In the genomic region with DNA sequence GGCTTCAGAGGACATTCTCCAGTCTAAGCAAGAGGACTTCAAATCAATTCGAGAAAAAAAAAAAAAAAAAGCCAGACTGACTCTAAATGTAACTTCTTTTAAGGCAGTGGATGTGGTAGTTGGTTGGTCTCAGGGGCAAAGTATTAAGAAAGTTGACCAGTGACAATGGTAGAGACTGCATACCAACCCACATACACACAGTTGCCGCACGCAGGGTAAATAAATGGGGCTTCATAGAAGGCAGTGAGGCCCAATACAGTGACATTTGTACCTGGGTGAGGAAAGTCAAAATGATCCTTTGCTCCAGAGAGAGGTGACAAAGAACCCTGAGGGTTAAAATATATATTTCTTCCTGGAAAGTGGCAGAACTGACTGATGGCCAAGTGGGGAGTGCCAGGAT, we compare ENCODE assay signal across 22 cellular contexts.
A peak's percentile ranks its signal among the peaks of the same experiment; 100 is the strongest.
DNase-seq lines count a peak whose midpoint lies in the region; ATAC-seq, FAIRE-seq and TF ChIP-seq lines count a peak whose summit lies in the region.
"Had no signal": no experiment of that assay in that cellular context is flagged by ENCODE, and none has a peak within 500 bp of the region (broad histone marks: within the 10 kb centered on the region; RNA-seq: fewer than 3 reads in every experiment).

No MANE protein-coding gene starts in this region.

- CTCF ChIA-PET in mammary epithelial cell (lab: Charles Lee; ENCODE audit: low non-redundant PET), result no interaction called here

- H3K27ac ChIP-seq in mammary epithelial cell (ENCODE audit: insufficient read depth, low read depth, low read length) (peak overlapping the region; percentile 64), mesodermal cell (ENCODE audit: low read depth, low read length, severe bottlenecking) (peak overlapping the region; percentile 63)
- H3K27ac ChIP-seq: prostate gland, upper lobe of right lung had no signal

- no peak overlapping the region for H2AFZ ChIP-seq in mammary epithelial cell (ENCODE audit: low read depth, low read length)

- peaks cover 16% of the 10 kb centered on the region for H3K4me1 ChIP-seq in mammary epithelial cell (ENCODE audit: insufficient read depth, low read length)
- peaks cover 8% of the 10 kb centered on the region for H3K4me1 ChIP-seq in mesodermal cell (ENCODE audit: control insufficient read depth, insufficient read depth, low read length, poor library complexity, severe bottlenecking)
- H3K4me1 ChIP-seq: prostate gland, upper lobe of right lung had no signal

- no TSS peak for BruUV-seq in mammary epithelial cell (replicated peaks; lab: Mats Ljungman, UMichigan)

- H3K27me3 Mint-ChIP-seq in activated CD4-positive, alpha-beta T cell treated with anti-CD3 and anti-CD28 coated beads, Interleukin-2, amount 10 ng/mL, durations not matched to agents 24 days and 14 days, result no peaks in the 10 kb centered on the region
- H3K27me3 Mint-ChIP-seq in type B pancreatic cell, result no peaks in the 10 kb centered on the region
- H3K27me3 Mint-ChIP-seq: activated CD8-positive, alpha-beta T cell treated with anti-CD3 and anti-CD28 coated beads for 36 hours; B cell; brain had no signal

- peak; percentile 24 for DNase-seq in activated CD4-positive, alpha-beta T cell treated with anti-CD3 and anti-CD28 coated beads, Interleukin-2, amount 10 ng/mL, durations not matched to agents 24 days and 14 days
- no peak for DNase-seq in activated CD4-positive, alpha-beta T cell treated with anti-CD3 and anti-CD28 coated beads for 1 hour
- DNase-seq in mammary epithelial cell, result no peak
- DNase-seq in type B pancreatic cell (ENCODE audit: extremely low spot score, unreplicated experiment), result no peak
- DNase-seq in GM19239 (ENCODE audit: insufficient read length, low spot score), result no peak
- no peak for DNase-seq in activated T-cell treated with anti-CD3 and anti-CD28 coated beads, Interleukin-2, amount 50 U/mL, for 48 hours
- no peak for DNase-seq in left lobe of liver (ENCODE audit: low spot score)
- DNase-seq: 8988T; activated CD8-positive, alpha-beta T cell treated with anti-CD3 and anti-CD28 coated beads for 36 hours; activated gamma-delta T cell treated with Interleukin-2 at 50 U/mL for 16 hours; effector CD4-positive, alpha-beta T cell; islet precursor cell; NCI-H1048; NCI-H1930; stimulated activated CD4-positive, alpha-beta T cell treated with anti-CD3 and anti-CD28 coated beads, Interleukin-1b, Interleukin-23, amount 100 ng/mL, for 48 hours; upper lobe of right lung had no signal

- H3K4me3 ChIP-seq in mammary epithelial cell (replicated peaks in 1 of 3; ENCODE audit: insufficient read depth in 1 of 3, low read depth in 2 of 3, low read length in 3 of 3) (no peak overlapping the region), mesodermal cell (ENCODE audit: extremely low read depth, insufficient read depth, low read length, poor library complexity, severe bottlenecking) (no peak overlapping the region)
- H3K4me3 ChIP-seq: prostate gland, upper lobe of right lung had no signal

- peaks cover 10% of the 10 kb centered on the region for H3K36me3 Mint-ChIP-seq in activated CD4-positive, alpha-beta T cell treated with anti-CD3 and anti-CD28 coated beads, Interleukin-2, amount 10 ng/mL, durations not matched to agents 24 days and 14 days (ENCODE audit: low read depth)
- peaks cover 32% of the 10 kb centered on the region for H3K36me3 Mint-ChIP-seq in type B pancreatic cell

- no peaks in the 10 kb centered on the region for H3K9me3 ChIP-seq in mammary epithelial cell (replicated peaks; ENCODE audit: insufficient read depth, low read length)
- H3K9me3 ChIP-seq in mesodermal cell (ENCODE audit: control insufficient read depth, low read length), result no peaks in the 10 kb centered on the region
- H3K9me3 ChIP-seq: prostate gland, upper lobe of right lung had no signal

- no peak for TF ChIP-seq CTCF in mammary epithelial cell (conservative IDR thresholded peaks at IDR 0.05 in 1 of 2, IDR thresholded peaks at IDR 0.05 in 1 of 2; ENCODE audit: extremely low read depth in 1 of 2, insufficient read depth in 1 of 2, low read depth in 1 of 2, low read length in 2 of 2)
- TF ChIP-seq CTCF in type B pancreatic cell (conservative IDR thresholded peaks at IDR 0.05), result no peak

- H3K27ac Mint-ChIP-seq in activated CD4-positive, alpha-beta T cell treated with anti-CD3 and anti-CD28 coated beads, Interleukin-2, amount 10 ng/mL, durations not matched to agents 24 days and 14 days, result no peak overlapping the region
- H3K27ac Mint-ChIP-seq in type B pancreatic cell, result peak overlapping the region; percentile 7
- H3K27ac Mint-ChIP-seq: activated CD8-positive, alpha-beta T cell treated with anti-CD3 and anti-CD28 coated beads for 36 hours; B cell had no signal

- no peak overlapping the region for H3K4me2 ChIP-seq in mammary epithelial cell (ENCODE audit: insufficient read depth, low read depth, low read length)

- H3K9ac ChIP-seq in mammary epithelial cell (ENCODE audit: insufficient read depth, low read length), result no peak overlapping the region

- WGBS in mammary epithelial cell (ENCODE audit: low coverage, missing lambda C conversion rate), result 83% methylated on average over 3 of the region's 3 CpGs
- WGBS in mesodermal cell (ENCODE audit: insufficient coverage in 2 of 2), 2 experiments, result 100% methylated on average over 2 of the region's 3 CpGs; no CpG with 5 or more reads in 1 of the 2 experiments

- no peak overlapping the region for H3K4me3 Mint-ChIP-seq in activated CD4-positive, alpha-beta T cell treated with anti-CD3 and anti-CD28 coated beads, Interleukin-2, amount 10 ng/mL, durations not matched to agents 24 days and 14 days
- no peak overlapping the region for H3K4me3 Mint-ChIP-seq in type B pancreatic cell
- H3K4me3 Mint-ChIP-seq: activated CD8-positive, alpha-beta T cell treated with anti-CD3 and anti-CD28 coated beads for 36 hours; B cell; brain had no signal

- peaks cover 5% of the 10 kb centered on the region for H3K79me2 ChIP-seq in mammary epithelial cell (ENCODE audit: insufficient read depth, low read length)

- dilution Hi-C loops in mammary epithelial cell (cut with HindIII; ENCODE audit: low sequenced_read_pairs), result no loop called here

- ATAC-seq in left lobe of liver, result no peak
- ATAC-seq: activated CD8-positive, alpha-beta T cell treated with anti-CD3 and anti-CD28 coated beads for 36 hours; Right ventricle myocardium inferior; upper lobe of right lung had no signal

- no peaks in the 10 kb centered on the region for H3K4me1 Mint-ChIP-seq in activated CD4-positive, alpha-beta T cell treated with anti-CD3 and anti-CD28 coated beads, Interleukin-2, amount 10 ng/mL, durations not matched to agents 24 days and 14 days
- H3K4me1 Mint-ChIP-seq in type B pancreatic cell (ENCODE audit: unreplicated experiment), result no peaks in the 10 kb centered on the region
- H3K4me1 Mint-ChIP-seq: B cell had no signal

- no peaks in the 10 kb centered on the region for H3K27me3 ChIP-seq in mammary epithelial cell (ENCODE audit: insufficient read depth, low read length)
- H3K27me3 ChIP-seq: upper lobe of right lung had no signal

- in situ Hi-C loops in mammary epithelial cell (cut with MboI; ENCODE audit: low sequenced_read_pairs in 2 of 2), result no loop called here

- peaks cover 9% of the 10 kb centered on the region for H3K36me3 ChIP-seq in mammary epithelial cell (ENCODE audit: insufficient read depth, low read length)
- H3K36me3 ChIP-seq in mesodermal cell (ENCODE audit: control insufficient read depth, insufficient read depth, low read length), result peaks cover 13% of the 10 kb centered on the region
- H3K36me3 ChIP-seq: prostate gland had no signal

- FAIRE-seq in GM19239 (lab: Jason Lieb, UNC), result no peak
- FAIRE-seq: G401.6 had no signal

- H4K20me1 ChIP-seq in mammary epithelial cell (ENCODE audit: insufficient read depth, low read length), result no peaks in the 10 kb centered on the region

- intact Hi-C loops in activated CD4-positive, alpha-beta T cell treated with anti-CD3 and anti-CD28 coated beads, Interleukin-2, amount 10 ng/mL, durations not matched to agents 24 days and 14 days (cut with micrococcal nuclease), result no loop called here
- intact Hi-C loops in mammary epithelial cell (cut with micrococcal nuclease), result no loop called here

- H3K9me3 Mint-ChIP-seq in activated CD4-positive, alpha-beta T cell treated with anti-CD3 and anti-CD28 coated beads, Interleukin-2, amount 10 ng/mL, durations not matched to agents 24 days and 14 days, result no peaks in the 10 kb centered on the region
- no peaks in the 10 kb centered on the region for H3K9me3 Mint-ChIP-seq in type B pancreatic cell
- H3K9me3 Mint-ChIP-seq: activated CD8-positive, alpha-beta T cell treated with anti-CD3 and anti-CD28 coated beads for 36 hours; brain had no signal
